ENCODE assay signal across 10 cellular contexts in the genomic region with DNA sequence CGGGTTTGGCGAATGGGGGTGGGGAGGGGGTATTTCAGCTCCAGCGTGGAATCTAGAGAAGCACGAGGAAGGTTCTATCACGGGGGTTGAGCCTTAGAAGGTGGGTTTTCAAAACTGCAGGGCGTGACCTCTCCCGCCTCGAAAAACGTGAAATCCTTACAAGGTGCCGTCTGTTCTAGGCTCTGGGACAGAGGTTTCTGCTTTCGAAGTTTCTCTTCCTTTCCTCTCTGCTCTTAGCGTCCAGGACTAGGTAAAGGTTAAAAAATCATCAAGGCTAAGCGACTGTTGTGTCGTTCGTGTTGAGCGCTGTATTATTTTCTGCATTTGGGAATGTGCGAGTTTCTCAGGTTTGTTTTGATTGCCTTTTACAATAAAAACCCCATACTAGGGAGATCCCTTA. TPM values are rescaled to one million over a fixed set of nuclear protein-coding genes. Genes with fewer than 3 reads are reported as not detected.
DNase-seq lines count a peak whose midpoint lies in the region; ATAC-seq and TF ChIP-seq lines count a peak whose summit lies in the region.
"Had no signal": no experiment of that assay in that cellular context is flagged by ENCODE, and none has a peak within 500 bp of the region (broad histone marks: within the 10 kb centered on the region; RNA-seq: fewer than 3 reads in every experiment).

No MANE protein-coding gene starts in this region.

- no peaks in the 10 kb centered on the region for H3K9me3 ChIP-seq in cardiac muscle cell (ENCODE audit: low read depth)
- no peaks in the 10 kb centered on the region for H3K9me3 ChIP-seq in mucosa of rectum (ENCODE audit: control insufficient read depth in 2 of 2, low read length in 2 of 2)

- H3K9me3 Mint-ChIP-seq in central memory CD8-positive, alpha-beta T cell = no peaks in the 10 kb centered on the region

- H3K27me3 Mint-ChIP-seq in central memory CD8-positive, alpha-beta T cell = peaks cover 10% of the 10 kb centered on the region

- no peak for TF ChIP-seq CTCF in cardiac muscle cell (IDR thresholded peaks at IDR 0.05; ENCODE audit: low read depth, low read length)

- H3K27me3 ChIP-seq in cardiac muscle cell (no peaks in the 10 kb centered on the region), mucosa of rectum (ENCODE audit: control insufficient read depth in 2 of 2, insufficient read depth in 2 of 2, low read length in 2 of 2) (peaks cover 3 to 4% of the 10 kb centered on the region in 2 donors)

- peak overlapping the region; percentile 32 to 43 for H3K9ac ChIP-seq in mucosa of rectum (ENCODE audit: low read depth in 1 of 2, low read length in 2 of 2)

- DNase-seq in cardiac muscle cell (ENCODE audit: low read depth in 1 of 2, low spot score in 1 of 2) (no peak), left cardiac atrium (no peak), NCI-H1436 (lab: John Stamatoyannopoulos, UW) (no peak), SIG-M5 (lab: John Stamatoyannopoulos, UW) (no peak), cerebellar cortex (ENCODE audit: low spot score) (no peak)
- no peak for DNase-seq in central memory CD8-positive, alpha-beta T cell (ENCODE audit: low spot score in 2 of 2)
- DNase-seq: DND-41, T1000 had no signal

- intact Hi-C loops in left cardiac atrium (cut with DNase I) = no loop called here

- no peaks in the 10 kb centered on the region for H3K36me3 Mint-ChIP-seq in central memory CD8-positive, alpha-beta T cell (ENCODE audit: insufficient read depth)

- H3K4me3 Mint-ChIP-seq in central memory CD8-positive, alpha-beta T cell = peak overlapping the region; percentile 52

- H3K4me1 Mint-ChIP-seq in central memory CD8-positive, alpha-beta T cell = peaks cover 23% of the 10 kb centered on the region

- H3K36me3 ChIP-seq in cardiac muscle cell (no peaks in the 10 kb centered on the region), mucosa of rectum (ENCODE audit: control insufficient read depth in 2 of 2, insufficient read depth in 2 of 2, low read length in 2 of 2) (no peaks in the 10 kb centered on the region), urinary bladder (ENCODE audit: insufficient read depth) (no peaks in the 10 kb centered on the region)

- H3K27ac ChIP-seq in cardiac muscle cell (no peak overlapping the region), mucosa of rectum (ENCODE audit: low read depth in 2 of 2, low read length in 2 of 2) (peak overlapping the region; percentile 79 to 83), urinary bladder (ENCODE audit: low read depth) (peak overlapping the region; percentile 79)

- WGBS in urinary bladder = 11% methylated on average over 17 of the region's 17 CpGs

- no peaks in the 10 kb centered on the region for H3K4me1 ChIP-seq in cardiac muscle cell (ENCODE audit: low read depth)
- no peaks in the 10 kb centered on the region for H3K4me1 ChIP-seq in mucosa of rectum (ENCODE audit: control insufficient read depth in 2 of 2, insufficient read depth in 2 of 2, low read length in 2 of 2)
- no peaks in the 10 kb centered on the region for H3K4me1 ChIP-seq in urinary bladder (ENCODE audit: insufficient read depth)

- H3K27ac Mint-ChIP-seq in central memory CD8-positive, alpha-beta T cell (ENCODE audit: low read depth) = no peak overlapping the region

- H3K4me3 ChIP-seq in cardiac muscle cell (peak overlapping the region; percentile 84), mucosa of rectum (ENCODE audit: low read length in 2 of 2) (peak overlapping the region; percentile 16 to 60), urinary bladder (ENCODE audit: low read depth, low read length) (peak overlapping the region; percentile 91)

- no peak for ATAC-seq in left cardiac atrium
- ATAC-seq in central memory CD8-positive, alpha-beta T cell (replicated peaks; ENCODE audit: extremely low read depth, poor library complexity, severe bottlenecking) = no peak

RNA-seq across cellular contexts. Expression of a gene that starts 1.1 kb away (rescaled TPM):
- 27.1 and 38.9 TPM in 2 replicates for total RNA-seq in cardiac muscle cell
- 23.5 and 28.8 TPM in 2 replicates for polyA plus RNA-seq in cardiac muscle cell
- 1,000 to 10,000 TPM; 1,025 to 1,081 TPM for total RNA-seq in left cardiac atrium
- total RNA-seq in urinary bladder = 578 TPM
- 736 TPM for polyA plus RNA-seq in urinary bladder

Comparison
In these comparisons a context has a peak if more than half of its experiments do, and no peak if none do; other contexts are left out.
1. RNA of a gene that starts 1.1 kb away (total RNA-seq): 1,025 to 1,081 TPM in left cardiac atrium and 578 TPM in urinary bladder (single experiment); 27.1 to 38.9 TPM in cardiac muscle cell; every median in the first group is over 10 times any median in the second.
2. H3K4me3 ChIP-seq: peak in every context shown above with its lines; median percentile 91 in urinary bladder; 84 in cardiac muscle cell; 38 in mucosa of rectum.